In genomic region chr20:9344080-9344920, GRCh38 we compare ENCODE assay signal across 14 cellular contexts.
DNase-seq lines count a peak whose midpoint lies in the region; ATAC-seq, FAIRE-seq and TF ChIP-seq lines count a peak whose summit lies in the region.
"Had no signal": no experiment of that assay in that cellular context is flagged by ENCODE, and none has a peak within 500 bp of the region (broad histone marks: within the 10 kb centered on the region; RNA-seq: fewer than 3 reads in every experiment).

No MANE protein-coding gene starts in this region.

- no peak overlapping the region for H3K27ac Mint-ChIP-seq in effector memory CD8-positive, alpha-beta T cell
- no peak overlapping the region for H3K27ac Mint-ChIP-seq in activated CD8-positive, alpha-beta T cell treated with anti-CD3 and anti-CD28 coated beads for 36 hours
- H3K27ac Mint-ChIP-seq: B cell, T-cell had no signal

- DNase-seq in HepG2 (ENCODE audit: low spot score) (no peak), esophagus squamous epithelium (lab: John Stamatoyannopoulos, UW) (no peak), lung (ENCODE audit: low spot score) (no peak)
- DNase-seq in effector CD4-positive, alpha-beta T cell, result no peak
- DNase-seq in effector memory CD8-positive, alpha-beta T cell, result no peak
- no peak for DNase-seq in activated CD8-positive, alpha-beta T cell treated with anti-CD3 and anti-CD28 coated beads for 36 hours
- DNase-seq: KG1, NCI-H510A treated with DMSO at 0.1 percent for 48 hours, T-cell had no signal

- H3K4me3 ChIP-seq in liver (ENCODE audit: low read depth in 1 of 3, low read length in 3 of 3), result no peak overlapping the region
- no peak overlapping the region for H3K4me3 ChIP-seq in HepG2 (replicated peaks in 1 of 3; ENCODE audit: insufficient read depth in 1 of 3, low read depth in 2 of 3, low read length in 3 of 3)
- H3K4me3 ChIP-seq in esophagus squamous epithelium, result no peak overlapping the region
- H3K4me3 ChIP-seq in lung, result no peak overlapping the region

- intact Hi-C loops in HepG2 (cut with micrococcal nuclease; ENCODE audit: unreplicated experiment) (no loop called here), esophagus squamous epithelium (cut with DNase I) (no loop called here)
- intact Hi-C loops in activated CD8-positive, alpha-beta T cell treated with anti-CD3 and anti-CD28 coated beads for 36 hours (cut with micrococcal nuclease), result no loop called here

- no peak for TF ChIP-seq POLR2A in HepG2 (IDR thresholded peaks at IDR 0.05; ENCODE audit: insufficient read depth in 1 of 2, low read depth in 2 of 2, low read length in 2 of 2)
- no peak for TF ChIP-seq POLR2A in esophagus squamous epithelium (IDR thresholded peaks at IDR 0.05)

- 63% methylated on average over 11 of the region's 11 CpGs for WGBS in liver
- WGBS in HepG2 (ENCODE audit: low lambda C conversion rate), result 22% methylated on average over 11 of the region's 11 CpGs
- 58 to 59% methylated on average over 11 of the region's 11 CpGs for WGBS in esophagus squamous epithelium, 2 donors
- WGBS in lung, 2 donors, result 47 to 58% methylated on average over 11 of the region's 11 CpGs

- H3K9me3 Mint-ChIP-seq in effector memory CD8-positive, alpha-beta T cell, result peaks cover 11% of the 10 kb centered on the region in 2 donors
- no peaks in the 10 kb centered on the region for H3K9me3 Mint-ChIP-seq in activated CD8-positive, alpha-beta T cell treated with anti-CD3 and anti-CD28 coated beads for 36 hours
- H3K9me3 Mint-ChIP-seq: neural crest cell had no signal

- no peaks in the 10 kb centered on the region for H3K36me3 ChIP-seq in liver (ENCODE audit: control insufficient read depth in 4 of 4, insufficient read depth in 3 of 4, low read depth in 1 of 4, low read length in 3 of 4)
- H3K36me3 ChIP-seq in HepG2 (replicated peaks in 1 of 2; ENCODE audit: control insufficient read depth in 1 of 2, insufficient read depth in 2 of 2, low read length in 2 of 2), result no peaks in the 10 kb centered on the region
- H3K36me3 ChIP-seq in esophagus squamous epithelium, result no peaks in the 10 kb centered on the region
- no peaks in the 10 kb centered on the region for H3K36me3 ChIP-seq in lung (ENCODE audit: control insufficient read depth in 2 of 2, insufficient read depth in 2 of 2, low read length in 2 of 2)

- no peaks in the 10 kb centered on the region for H3K36me3 Mint-ChIP-seq in effector memory CD8-positive, alpha-beta T cell (ENCODE audit: insufficient read depth)
- H3K36me3 Mint-ChIP-seq in activated CD8-positive, alpha-beta T cell treated with anti-CD3 and anti-CD28 coated beads for 36 hours (ENCODE audit: low read depth), result no peaks in the 10 kb centered on the region
- H3K36me3 Mint-ChIP-seq: T-cell had no signal

- no peaks in the 10 kb centered on the region for H3K4me1 Mint-ChIP-seq in effector memory CD8-positive, alpha-beta T cell (ENCODE audit: low read depth in 2 of 2)
- no peaks in the 10 kb centered on the region for H3K4me1 Mint-ChIP-seq in activated CD8-positive, alpha-beta T cell treated with anti-CD3 and anti-CD28 coated beads for 36 hours (ENCODE audit: low read depth)
- H3K4me1 Mint-ChIP-seq: B cell, T-cell had no signal

- no peaks in the 10 kb centered on the region for H3K4me1 ChIP-seq in liver (ENCODE audit: control insufficient read depth in 4 of 4, insufficient read depth in 4 of 4, low read length in 3 of 4)
- peaks cover 11% of the 10 kb centered on the region for H3K4me1 ChIP-seq in HepG2 (ENCODE audit: insufficient read depth, low read length)
- H3K4me1 ChIP-seq in esophagus squamous epithelium, result peaks cover 0 to 22% (median 4%) of the 10 kb centered on the region in 3 donors
- H3K4me1 ChIP-seq in lung (ENCODE audit: control insufficient read depth in 2 of 2, insufficient read depth in 2 of 2, low read length in 2 of 2), result peaks cover 1 to 20% of the 10 kb centered on the region in 2 donors

- POLR2A ChIA-PET in HepG2 (lab: Yijun Ruan, JAX), result no interaction called here
- POLR2A ChIA-PET in activated CD8-positive, alpha-beta T cell treated with anti-CD3 and anti-CD28 coated beads for 36 hours (lab: Charles Lee), result no interaction called here

- in situ Hi-C loops in HepG2 (cut with HindIII; ENCODE audit: extremely low pct_ligation_motif_present, low pct_unique_long_range_greater_than_20kb), result no loop called here

- no peaks in the 10 kb centered on the region for H3K9me3 ChIP-seq in liver (ENCODE audit: control insufficient read depth in 4 of 4, low read length in 3 of 4)
- no peaks in the 10 kb centered on the region for H3K9me3 ChIP-seq in HepG2 (ENCODE audit: low read length)
- no peaks in the 10 kb centered on the region for H3K9me3 ChIP-seq in esophagus squamous epithelium
- no peaks in the 10 kb centered on the region for H3K9me3 ChIP-seq in lung (ENCODE audit: control insufficient read depth in 2 of 2, insufficient read depth in 1 of 2, low read length in 1 of 2)

- no peak overlapping the region for H3K4me3 Mint-ChIP-seq in effector memory CD8-positive, alpha-beta T cell
- no peak overlapping the region for H3K4me3 Mint-ChIP-seq in activated CD8-positive, alpha-beta T cell treated with anti-CD3 and anti-CD28 coated beads for 36 hours
- H3K4me3 Mint-ChIP-seq: B cell, neural crest cell, T-cell had no signal

- no peak for FAIRE-seq in HepG2 (lab: Jason Lieb, UNC)
- FAIRE-seq: bronchial epithelial cell had no signal

- no peak for TF ChIP-seq EP300 in HepG2 (IDR thresholded peaks at IDR 0.05; ENCODE audit: low read depth in 2 of 2, low read length in 2 of 2)
- TF ChIP-seq EP300 in HepG2 (CRISPR knock-in tag; IDR thresholded peaks at IDR 0.05; ENCODE audit: borderline replicate concordance), result no peak

- TF ChIP-seq CTCF in liver (IDR thresholded peaks at IDR 0.05; ENCODE audit: low read depth, low read length, missing input control) (no peak), HepG2 (CRISPR knock-in tag; IDR thresholded peaks at IDR 0.05) (no peak), esophagus squamous epithelium (IDR thresholded peaks at IDR 0.05) (no peak), lung (IDR thresholded peaks at IDR 0.05; ENCODE audit: control extremely low read depth, extremely low read depth) (no peak)
- TF ChIP-seq CTCF in activated CD8-positive, alpha-beta T cell treated with anti-CD3 and anti-CD28 coated beads for 36 hours (IDR thresholded peaks at IDR 0.05), result no peak

- H4K20me1 ChIP-seq in HepG2 (ENCODE audit: insufficient read depth, low read length), result no peaks in the 10 kb centered on the region

- H3K79me2 ChIP-seq in HepG2 (ENCODE audit: insufficient read depth, low read length), result no peaks in the 10 kb centered on the region

- H3K9ac ChIP-seq in liver (ENCODE audit: low read depth in 1 of 2, low read length in 2 of 2) (no peak overlapping the region), HepG2 (ENCODE audit: insufficient read depth, low read depth, low read length) (no peak overlapping the region)

- H3K27ac ChIP-seq in liver (ENCODE audit: low read depth in 1 of 2, low read length in 2 of 2), result peak overlapping the region in 1 of 2 donors; percentile 7
- H3K27ac ChIP-seq in HepG2 (ENCODE audit: extremely low read length, insufficient read depth, low read length), result no peak overlapping the region
- H3K27ac ChIP-seq in esophagus squamous epithelium, result peak overlapping the region in 3 of 4 donors; percentile 36 to 55 (median 47)
- peak overlapping the region; percentile 21 to 79 for H3K27ac ChIP-seq in lung (ENCODE audit: low read depth in 1 of 2, low read length in 1 of 2)

- TF ChIP-seq RAD21 in liver (IDR thresholded peaks at IDR 0.05), result no peak
- no peak for TF ChIP-seq RAD21 in HepG2 (CRISPR knock-in tag; IDR thresholded peaks at IDR 0.05)

- no peak overlapping the region for H2AFZ ChIP-seq in HepG2 (ENCODE audit: low read length)

- no peak overlapping the region for H3K4me2 ChIP-seq in HepG2 (ENCODE audit: low read depth, low read length)

- H3K27me3 ChIP-seq in liver (ENCODE audit: control insufficient read depth in 4 of 4, insufficient read depth in 4 of 4, low read length in 3 of 4), result peaks cover 0 to 6% (median 0%) of the 10 kb centered on the region in 4 donors
- 0 out of 5 replicates have a peak, but pooled peaks cover 0 to 16% of the 10 kb centered on the region in 2 experiments for H3K27me3 ChIP-seq in HepG2 (ENCODE audit: control insufficient read depth in 1 of 2, insufficient read depth in 2 of 2, low read length in 2 of 2)
- no peaks in the 10 kb centered on the region for H3K27me3 ChIP-seq in esophagus squamous epithelium
- H3K27me3 ChIP-seq in lung (ENCODE audit: control insufficient read depth, insufficient read depth), result no peaks in the 10 kb centered on the region

- ATAC-seq in HepG2, result no peak
- ATAC-seq in lung (ENCODE audit: insufficient read depth, low FRiP score), result no peak
- no peak for ATAC-seq in HG02840 (IDR thresholded peaks at IDR 0.05; ENCODE audit: low FRiP score, unreplicated experiment)
- no peak for ATAC-seq in effector memory CD8-positive, alpha-beta T cell (replicated peaks)
- no peak for ATAC-seq in activated CD8-positive, alpha-beta T cell treated with anti-CD3 and anti-CD28 coated beads for 36 hours
- ATAC-seq: T-cell had no signal

- BruUV-seq in HepG2 (replicated peaks; lab: Mats Ljungman, UMichigan), result no TSS peak

- CTCF ChIA-PET in HepG2 (lab: Yijun Ruan, JAX; ENCODE audit: low intra/inter-chr PET ratio, low total read pairs), result no interaction called here
- CTCF ChIA-PET in activated CD8-positive, alpha-beta T cell treated with anti-CD3 and anti-CD28 coated beads for 36 hours (lab: Charles Lee), result no interaction called here

- no peaks in the 10 kb centered on the region for H3K27me3 Mint-ChIP-seq in effector memory CD8-positive, alpha-beta T cell
- H3K27me3 Mint-ChIP-seq in activated CD8-positive, alpha-beta T cell treated with anti-CD3 and anti-CD28 coated beads for 36 hours, result no peaks in the 10 kb centered on the region
- H3K27me3 Mint-ChIP-seq: B cell, T-cell had no signal

TF ChIP-seq in liver, 16 proteins besides CTCF, POLR2A, EP300 and RAD21:
- TF ChIP-seq, protein P1, sequence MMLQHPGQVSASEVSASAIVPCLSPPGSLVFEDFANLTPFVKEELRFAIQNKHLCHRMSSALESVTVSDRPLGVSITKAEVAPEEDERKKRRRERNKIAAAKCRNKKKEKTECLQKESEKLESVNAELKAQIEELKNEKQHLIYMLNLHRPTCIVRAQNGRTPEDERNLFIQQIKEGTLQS (IDR thresholded peaks at IDR 0.05), result no peak
- TF ChIP-seq NR2F2 (IDR thresholded peaks at IDR 0.05), result peak; percentile 78
- no peak for TF ChIP-seq MAX (IDR thresholded peaks at IDR 0.05)
